In genomic region chr6:63573899-63574553, GRCh38 we compare ENCODE assay signal across 8 cellular contexts. TPM values are rescaled to one million over a fixed set of nuclear protein-coding genes. Genes with fewer than 3 reads are reported as not detected.
DNase-seq lines count a peak whose midpoint lies in the region; ATAC-seq and TF ChIP-seq lines count a peak whose summit lies in the region.

No MANE protein-coding gene starts in this region.

- TF ChIP-seq CTCF in dorsolateral prefrontal cortex (IDR thresholded peaks at IDR 0.05 in 54 of 56, conservative IDR thresholded peaks at IDR 0.05 in 2 of 56; ENCODE audit: low read depth in 1 of 56, partially characterized antibody in 56 of 56) (peak in 52 of 56 donors; percentile 3 to 65 (median 46)), suprapubic skin (IDR thresholded peaks at IDR 0.05) (peak; percentile 32 to 49)

- no peak for TF ChIP-seq POLR2A in suprapubic skin (IDR thresholded peaks at IDR 0.05)

- H3K4me1 ChIP-seq in mesodermal cell (ENCODE audit: control insufficient read depth, insufficient read depth, low read length, poor library complexity, severe bottlenecking), result no peaks in the 10 kb centered on the region
- peaks cover 30% of the 10 kb centered on the region for H3K4me1 ChIP-seq in suprapubic skin

- peak; percentile 80 to 90 for DNase-seq in AML-193 (lab: John Stamatoyannopoulos, UW)
- peak; percentile 41 for DNase-seq in NCI-H1694 treated with DMSO at 0.1 percent for 48 hours (lab: John Stamatoyannopoulos, UW)
- peak; percentile 28 for DNase-seq in T1000 (lab: John Stamatoyannopoulos, UW)
- no peak for DNase-seq in dorsolateral prefrontal cortex
- DNase-seq in suprapubic skin (ENCODE audit: low spot score in 2 of 2), result no peak
- no peak for DNase-seq in DMS79 treated with DMSO at 0.1 percent for 48 hours (lab: John Stamatoyannopoulos, UW)

- WGBS in mesodermal cell (ENCODE audit: insufficient coverage in 2 of 2), 2 experiments, result 2 to 3% methylated on average over 5 to 6 of the region's 10 CpGs
- WGBS in suprapubic skin, result 9% methylated on average over 10 of the region's 10 CpGs

- H3K27ac ChIP-seq in dorsolateral prefrontal cortex (peak overlapping the region; percentile 79 to 100 (median 98)), mesodermal cell (ENCODE audit: low read depth, low read length, severe bottlenecking) (peak overlapping the region; percentile 95), suprapubic skin (peak overlapping the region; percentile 100)

- peaks cover 32% of the 10 kb centered on the region for H3K36me3 ChIP-seq in mesodermal cell (ENCODE audit: control insufficient read depth, insufficient read depth, low read length)
- H3K36me3 ChIP-seq in suprapubic skin, result peaks cover 26% of the 10 kb centered on the region

- intact Hi-C loops in dorsolateral prefrontal cortex (cut with DNase I), result loop anchor here (1.0 to 10.0 kb wide), 6 partner anchors 25 to 228 kb away; no protein-coding TSS in a partner anchor

- TF ChIP-seq EP300 in suprapubic skin (IDR thresholded peaks at IDR 0.05), result no peak

- peak; percentile 12 for ATAC-seq in GM19043 (IDR thresholded peaks at IDR 0.05; ENCODE audit: low read depth, unreplicated experiment)

- H3K27me3 ChIP-seq in dorsolateral prefrontal cortex (no peaks in the 10 kb centered on the region), suprapubic skin (no peaks in the 10 kb centered on the region)

- H3K9me3 ChIP-seq in mesodermal cell (ENCODE audit: control insufficient read depth, low read length) (no peaks in the 10 kb centered on the region), suprapubic skin (no peaks in the 10 kb centered on the region)

- H3K4me3 ChIP-seq in dorsolateral prefrontal cortex, result peak overlapping the region; percentile 48 to 100 (median 90)
- H3K4me3 ChIP-seq in mesodermal cell (ENCODE audit: extremely low read depth, insufficient read depth, low read length, poor library complexity, severe bottlenecking), result peak overlapping the region; percentile 95
- peak overlapping the region; percentile 97 for H3K4me3 ChIP-seq in suprapubic skin

RNA-seq across cellular contexts. Expression of gene PTP4A1, which starts 1.7 kb away (rescaled TPM):
- total RNA-seq in dorsolateral prefrontal cortex (10 to 100 TPM; 17.6 to 85.2 (median 40.6) TPM), suprapubic skin (10 to 100 TPM; 12.4 to 85.4 (median 50.4) TPM)
- polyA plus RNA-seq in mesodermal cell (2013, experiment 1 of 2), result 52.3 TPM
- polyA plus RNA-seq in mesodermal cell (2013, experiment 2 of 2), result 60.0 TPM

Comparison
In these comparisons a context has a peak if more than half of its experiments do, and no peak if none do; other contexts are left out.
1. DNase-seq: peak in AML-193 (2 of 2), NCI-H1694 treated with DMSO at 0.1 percent for 48 hours (single experiment) and T1000 (single experiment); none in dorsolateral prefrontal cortex (0 of 10), suprapubic skin (0 of 2) and DMS79 treated with DMSO at 0.1 percent for 48 hours (single experiment).
2. Peak in every context shown above with its lines, with median percentiles within 50 percentile points of each other: H3K27ac ChIP-seq and H3K4me3 ChIP-seq.